In the genomic region with DNA sequence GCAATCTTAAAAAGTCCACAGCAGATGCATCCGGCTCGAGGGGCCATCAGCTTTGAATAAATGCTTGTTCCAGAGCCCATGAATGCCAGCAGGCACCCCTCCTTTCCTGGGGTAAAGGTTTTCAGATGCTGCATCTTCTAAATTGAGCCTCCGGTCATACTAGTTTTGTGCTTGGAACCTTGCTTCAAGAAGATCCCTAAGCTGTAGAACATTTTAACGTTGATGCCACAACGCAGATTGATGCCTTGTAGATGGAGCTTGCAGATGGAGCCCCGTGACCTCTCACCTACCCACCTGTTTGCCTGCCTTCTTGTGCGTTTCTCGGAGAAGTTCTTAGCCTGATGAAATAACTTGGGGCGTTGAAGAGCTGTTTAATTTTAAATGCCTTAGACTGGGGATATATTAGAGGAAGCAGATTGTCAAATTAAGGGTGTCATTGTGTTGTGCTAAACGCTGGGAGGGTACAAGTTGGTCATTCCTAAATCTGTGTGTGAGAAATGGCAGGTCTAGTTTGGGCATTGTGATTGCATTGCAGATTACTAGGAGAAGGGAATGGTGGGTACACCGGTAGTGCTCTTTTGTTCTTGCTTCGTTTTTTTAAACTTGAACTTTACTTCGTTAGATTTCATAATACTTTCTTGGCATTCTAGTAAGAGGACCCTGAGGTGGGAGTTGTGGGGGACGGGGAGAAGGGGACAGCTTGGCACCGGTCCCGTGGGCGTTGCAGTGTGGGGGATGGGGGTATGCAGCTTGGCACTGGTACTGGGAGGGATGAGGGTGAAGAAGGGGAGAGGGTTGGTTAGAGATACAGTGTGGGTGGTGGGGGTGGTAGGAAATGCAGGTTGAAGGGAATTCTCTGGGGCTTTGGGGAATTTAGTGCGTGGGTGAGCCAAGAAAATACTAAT, we compare ENCODE assay signal across 8 cellular contexts. TPM values are rescaled to one million over a fixed set of nuclear protein-coding genes. Genes with fewer than 3 reads are reported as not detected.
DNase-seq lines count a peak whose midpoint lies in the region; ATAC-seq and TF ChIP-seq lines count a peak whose summit lies in the region.

No MANE protein-coding gene starts in this region.

- H3K4me3 ChIP-seq in esophagus muscularis mucosa = peak overlapping the region; percentile 71 to 81 (median 74)
- H3K4me3 ChIP-seq in neural cell (ENCODE audit: low read length) = peak overlapping the region; percentile 38

- H3K9me3 Mint-ChIP-seq in activated CD8-positive, alpha-beta T cell treated with anti-CD3 and anti-CD28 coated beads, Interleukin-2, amount 10 ng/mL, durations not matched to agents 7 days and 5 days (ENCODE audit: insufficient read depth) = no peaks in the 10 kb centered on the region

- no peaks in the 10 kb centered on the region for H4K20me1 ChIP-seq in neural cell (ENCODE audit: insufficient read depth)

- H3K27me3 ChIP-seq in esophagus muscularis mucosa = no peaks in the 10 kb centered on the region
- no peaks in the 10 kb centered on the region for H3K27me3 ChIP-seq in neural cell (ENCODE audit: insufficient read depth, low read depth, low read length)

- no peak for TF ChIP-seq RAD21 in neural cell (conservative IDR thresholded peaks at IDR 0.05)

- no peak for TF ChIP-seq CTCF in 22Rv1 (IDR thresholded peaks at IDR 0.05)
- no peak for TF ChIP-seq CTCF in esophagus muscularis mucosa (IDR thresholded peaks at IDR 0.05)
- TF ChIP-seq CTCF in neural cell (IDR thresholded peaks at IDR 0.05; ENCODE audit: poor library complexity, severe bottlenecking) = no peak

- H3K27ac Mint-ChIP-seq in activated CD8-positive, alpha-beta T cell treated with anti-CD3 and anti-CD28 coated beads, Interleukin-2, amount 10 ng/mL, durations not matched to agents 7 days and 5 days = peak overlapping the region; percentile 100

- DNase-seq in HT-29 (ENCODE audit: low spot score) (peak; percentile 81), esophagus muscularis mucosa (ENCODE audit: extremely low spot score) (no peak), ureter (ENCODE audit: low spot score) (peak; percentile 84), germinal center (ENCODE audit: low spot score) (no peak), NCI-H187 treated with DMSO at 0.1 percent for 48 hours (lab: John Stamatoyannopoulos, UW) (no peak)
- DNase-seq in activated CD8-positive, alpha-beta T cell treated with anti-CD3 and anti-CD28 coated beads, Interleukin-2, amount 10 ng/mL, durations not matched to agents 7 days and 5 days = peak; percentile 66

- H3K4me3 Mint-ChIP-seq in activated CD8-positive, alpha-beta T cell treated with anti-CD3 and anti-CD28 coated beads, Interleukin-2, amount 10 ng/mL, durations not matched to agents 7 days and 5 days = peak overlapping the region; percentile 87

- no peak overlapping the region for H2AFZ ChIP-seq in neural cell (ENCODE audit: low read depth, low read length)

- H3K4me1 Mint-ChIP-seq in activated CD8-positive, alpha-beta T cell treated with anti-CD3 and anti-CD28 coated beads, Interleukin-2, amount 10 ng/mL, durations not matched to agents 7 days and 5 days (ENCODE audit: low read depth) = peaks cover 51% of the 10 kb centered on the region

- CTCF ChIA-PET in activated CD8-positive, alpha-beta T cell treated with anti-CD3 and anti-CD28 coated beads, Interleukin-2, amount 10 ng/mL, durations not matched to agents 7 days and 5 days (lab: Charles Lee) = interaction anchor here (1.0 to 14.1 kb wide), 4 partner anchors 9 to 79 kb away, joined by 3 to 538 read pairs (median 12); a partner anchor contains a TSS

- H3K9me3 ChIP-seq in esophagus muscularis mucosa (no peaks in the 10 kb centered on the region), neural cell (ENCODE audit: low read length) (no peaks in the 10 kb centered on the region)

- under 1% methylated on average over 18 of the region's 18 CpGs for WGBS in esophagus muscularis mucosa

- H3K79me2 ChIP-seq in neural cell (replicated peaks; ENCODE audit: insufficient read depth, low read length) = peaks cover 77% of the 10 kb centered on the region

- H3K27me3 Mint-ChIP-seq in activated CD8-positive, alpha-beta T cell treated with anti-CD3 and anti-CD28 coated beads, Interleukin-2, amount 10 ng/mL, durations not matched to agents 7 days and 5 days (ENCODE audit: low read depth) = peaks cover 2% of the 10 kb centered on the region

- no peaks in the 10 kb centered on the region for H3K9me2 ChIP-seq in neural cell (ENCODE audit: insufficient read depth, low read length)

- peaks cover 30 to 55% (median 51%) of the 10 kb centered on the region in 4 donors for H3K4me1 ChIP-seq in esophagus muscularis mucosa

- POLR2A ChIA-PET in activated CD8-positive, alpha-beta T cell treated with anti-CD3 and anti-CD28 coated beads, Interleukin-2, amount 10 ng/mL, durations not matched to agents 7 days and 5 days (lab: Charles Lee) = interaction anchor here (0.6 to 19.6 kb wide), 29 partner anchors 8 to 679 kb away, joined by 3 to 4167 read pairs (median 5); a partner anchor contains a TSS

- H3K36me3 ChIP-seq in esophagus muscularis mucosa (peaks cover 15 to 54% (median 24%) of the 10 kb centered on the region in 4 donors), neural cell (ENCODE audit: insufficient read depth, low read length) (no peaks in the 10 kb centered on the region)

- intact Hi-C loops in esophagus muscularis mucosa (cut with DNase I) = no loop called here

- H3K36me3 Mint-ChIP-seq in activated CD8-positive, alpha-beta T cell treated with anti-CD3 and anti-CD28 coated beads, Interleukin-2, amount 10 ng/mL, durations not matched to agents 7 days and 5 days (ENCODE audit: low read depth) = peaks cover 65% of the 10 kb centered on the region

- no peaks in the 10 kb centered on the region for H3F3A ChIP-seq in neural cell (ENCODE audit: insufficient read depth, low read length, poor library complexity, severe bottlenecking)

- no peak for TF ChIP-seq EP300 in esophagus muscularis mucosa (IDR thresholded peaks at IDR 0.05)
- TF ChIP-seq EP300 in neural cell (conservative IDR thresholded peaks at IDR 0.05; ENCODE audit: poor library complexity, severe bottlenecking) = no peak

- no peak overlapping the region for H3K4me2 ChIP-seq in neural cell (ENCODE audit: low read length)

- peak overlapping the region; percentile 100 for H3K27ac ChIP-seq in 22Rv1
- peak overlapping the region; percentile 97 to 99 (median 99) for H3K27ac ChIP-seq in esophagus muscularis mucosa (replicated peaks in 1 of 4)
- no peak overlapping the region for H3K27ac ChIP-seq in neural cell (ENCODE audit: low read length)

- no peak overlapping the region for H3K9ac ChIP-seq in neural cell (ENCODE audit: low read length)

- ATAC-seq in activated CD8-positive, alpha-beta T cell treated with anti-CD3 and anti-CD28 coated beads, Interleukin-2, amount 10 ng/mL, durations not matched to agents 7 days and 5 days = no peak

- no peak for TF ChIP-seq POLR2A in esophagus muscularis mucosa (IDR thresholded peaks at IDR 0.05; ENCODE audit: low read depth)

TF ChIP-seq in neural cell, 6 proteins besides CTCF, POLR2A, EP300 and RAD21 (continues in another document):
- TF ChIP-seq MXI1 (conservative IDR thresholded peaks at IDR 0.05; ENCODE audit: poor library complexity, severe bottlenecking) (no peak), SMC3 (conservative IDR thresholded peaks at IDR 0.05; ENCODE audit: poor library complexity) (no peak), TAF1 (IDR thresholded peaks at IDR 0.05; ENCODE audit: low read depth) (no peak), POLR2AphosphoS5 (IDR thresholded peaks at IDR 0.05) (no peak), EZH2 (IDR thresholded peaks at IDR 0.05; ENCODE audit: borderline replicate concordance, insufficient read depth, low read length, poor library complexity, severe bottlenecking) (no peak)

RNA-seq across cellular contexts. Expression of a gene that starts 1.9 kb away (rescaled TPM):
- 50.1 and 61.5 TPM in 2 replicates for total RNA-seq in HT-29 (2014; rRNA removed; shearing (Covaris generic))
- total RNA-seq in activated CD8-positive, alpha-beta T cell treated with anti-CD3 and anti-CD28 coated beads, Interleukin-2, amount 10 ng/mL, durations not matched to agents 7 days and 5 days = 100 to 1,000 TPM; 212 to 254 TPM
- 100 to 1,000 TPM in 2 of 4 donors, 10 to 100 TPM in 2; 42.8 to 181 (median 96.0) TPM for total RNA-seq in esophagus muscularis mucosa
- polyA plus RNA-seq in neural cell = 2.6 and 4.2 TPM in 2 replicates
- 0.97 and 1.5 TPM in 2 replicates for polyA minus RNA-seq in neural cell
- 1,155 TPM for total RNA-seq in ureter

RNA-seq across cellular contexts. Expression of a gene that starts 38.0 kb away (rescaled TPM):
- 102 and 106 TPM in 2 replicates for total RNA-seq in HT-29 (2014; rRNA removed; shearing (Covaris generic))
- total RNA-seq in activated CD8-positive, alpha-beta T cell treated with anti-CD3 and anti-CD28 coated beads, Interleukin-2, amount 10 ng/mL, durations not matched to agents 7 days and 5 days = 10 to 100 TPM; 51.0 to 54.7 TPM
- total RNA-seq in esophagus muscularis mucosa (10 to 100 TPM; 30.4 to 37.3 (median 34.7) TPM), ureter (31.2 TPM)
- polyA plus RNA-seq in neural cell = 17.2 and 22.2 TPM in 2 replicates
- polyA minus RNA-seq in neural cell = 8.3 and 9.0 TPM in 2 replicates

RNA-seq across cellular contexts. Expression of a gene that starts 42.0 kb away (rescaled TPM):
- 5.8 and 8.8 TPM in 2 replicates for total RNA-seq in HT-29 (2014; rRNA removed; shearing (Covaris generic))
- total RNA-seq in activated CD8-positive, alpha-beta T cell treated with anti-CD3 and anti-CD28 coated beads, Interleukin-2, amount 10 ng/mL, durations not matched to agents 7 days and 5 days = 10 to 100 TPM; 24.5 to 28.2 TPM
- total RNA-seq in esophagus muscularis mucosa (10 to 100 TPM in 1 of 4 donors, 1 to 10 TPM in 3; 4.6 to 11.3 (median 5.9) TPM), ureter (9.4 TPM)
- 0.66 TPM in 1 of 2 replicates, not detected in the other for polyA plus RNA-seq in neural cell
- polyA minus RNA-seq in neural cell = not detected in 2 replicates

Comparison
In these comparisons a context has a peak if more than half of its experiments do, and no peak if none do; other contexts are left out.
1. DNase-seq: peak in HT-29 (single experiment), activated CD8-positive, alpha-beta T cell treated with anti-CD3 and anti-CD28 coated beads, Interleukin-2, amount 10 ng/mL, durations not matched to agents 7 days and 5 days (single experiment) and ureter (single experiment); none in esophagus muscularis mucosa (single experiment), germinal center (single experiment) and NCI-H187 treated with DMSO at 0.1 percent for 48 hours (single experiment).